1 cellular context compared by ENCODE assay signal in genomic region chr12:11980133-11980532, GRCh38.
TF ChIP-seq lines count a peak whose summit lies in the region.

No MANE protein-coding gene starts in this region.

TF ChIP-seq in GM12878, 131 proteins besides CTCF, POLR2A, EP300 and RAD21:
- TF ChIP-seq TAF1 (IDR thresholded peaks at IDR 0.05; ENCODE audit: borderline replicate concordance, low read depth, low read length): no peak
- TF ChIP-seq CREB1 (IDR thresholded peaks at IDR 0.05; ENCODE audit: low read depth): 0 out of 2 replicates have a peak, but pooled peaks have one; percentile 29
- TF ChIP-seq ZBTB33 (IDR thresholded peaks at IDR 0.05): no peak
- no peak for TF ChIP-seq MAX (IDR thresholded peaks at IDR 0.05; ENCODE audit: low read depth, low read length)
- TF ChIP-seq JUND (IDR thresholded peaks at IDR 0.05; ENCODE audit: low read depth, low read length): no peak
- TF ChIP-seq SPI1 (IDR thresholded peaks at IDR 0.05; ENCODE audit: borderline replicate concordance, insufficient read depth, low read depth, low read length): peak; percentile 89
- no peak for TF ChIP-seq PBX3 (IDR thresholded peaks at IDR 0.05; ENCODE audit: insufficient replicate concordance, low read depth, low read length)
- TF ChIP-seq IKZF1 (conservative IDR thresholded peaks at IDR 0.05): peak; percentile 38; the same call in 1 of the 2 replicates
- TF ChIP-seq SIN3A (IDR thresholded peaks at IDR 0.05; ENCODE audit: low read depth, low read length): no peak
- 0 out of 2 replicates have a peak, but pooled peaks have one; percentile 25 for TF ChIP-seq EED (IDR thresholded peaks at IDR 0.05; ENCODE audit: low read depth)
- TF ChIP-seq TCF3 (IDR thresholded peaks at IDR 0.05; ENCODE audit: borderline replicate concordance, insufficient read depth, low read depth, low read length): no peak
- no peak for TF ChIP-seq CBX5 (IDR thresholded peaks at IDR 0.05; ENCODE audit: low read depth)
- 0 out of 2 replicates have a peak, but pooled peaks have one; percentile 16 for TF ChIP-seq ATF7 (IDR thresholded peaks at IDR 0.05; ENCODE audit: low read depth)
- no peak for TF ChIP-seq ZNF207 (IDR thresholded peaks at IDR 0.05; ENCODE audit: borderline replicate concordance)
- peak in 1 of 2 experiments; percentile 16; a peak in 1 of 4 replicates for TF ChIP-seq IKZF2 (IDR thresholded peaks at IDR 0.05)
- no peak for TF ChIP-seq STAT1 (conservative IDR thresholded peaks at IDR 0.05)
- peak; percentile 9; the same call in 1 of the 2 replicates for TF ChIP-seq RUNX3 (IDR thresholded peaks at IDR 0.05; ENCODE audit: low read length)
- TF ChIP-seq BCL11A (IDR thresholded peaks at IDR 0.05; ENCODE audit: low read depth, low read length): 0 out of 2 replicates have a peak, but pooled peaks have one; percentile 47
- TF ChIP-seq RELA (IDR thresholded peaks at IDR 0.05; ENCODE audit: borderline replicate concordance, partially characterized antibody): no peak
- no peak for TF ChIP-seq CREM (IDR thresholded peaks at IDR 0.05; ENCODE audit: low read depth)
- no peak for TF ChIP-seq POLR2AphosphoS2 (IDR thresholded peaks at IDR 0.05; ENCODE audit: low read depth, low read length)
- 0 out of 3 replicates have a peak, but pooled peaks have one; percentile 18 for TF ChIP-seq POU2F2 (IDR thresholded peaks at IDR 0.05; ENCODE audit: borderline replicate concordance, low read depth, low read length)
- peak; percentile 51; the same call in 1 of the 2 replicates for TF ChIP-seq ZNF687 (IDR thresholded peaks at IDR 0.05)
- TF ChIP-seq NRF1 (conservative IDR thresholded peaks at IDR 0.05; ENCODE audit: low read depth, low read length): no peak
- TF ChIP-seq STAT3 (IDR thresholded peaks at IDR 0.05; ENCODE audit: low read depth, low read length): 0 out of 2 replicates have a peak, but pooled peaks have one; percentile 33
- no peak for TF ChIP-seq ZBTB11 (CRISPR knock-in tag; IDR thresholded peaks at IDR 0.05)
- peak; percentile 43 to 58; a peak in 2 of 4 replicates for TF ChIP-seq BHLHE40 (IDR thresholded peaks at IDR 0.05; ENCODE audit: borderline replicate concordance in 1 of 2, low read depth in 2 of 2, low read length in 1 of 2)
TF ChIP-seq in GM12878: peak in this region for 12.
